Comparison of ENCODE assay signal across 10 cellular contexts in the genomic region with DNA sequence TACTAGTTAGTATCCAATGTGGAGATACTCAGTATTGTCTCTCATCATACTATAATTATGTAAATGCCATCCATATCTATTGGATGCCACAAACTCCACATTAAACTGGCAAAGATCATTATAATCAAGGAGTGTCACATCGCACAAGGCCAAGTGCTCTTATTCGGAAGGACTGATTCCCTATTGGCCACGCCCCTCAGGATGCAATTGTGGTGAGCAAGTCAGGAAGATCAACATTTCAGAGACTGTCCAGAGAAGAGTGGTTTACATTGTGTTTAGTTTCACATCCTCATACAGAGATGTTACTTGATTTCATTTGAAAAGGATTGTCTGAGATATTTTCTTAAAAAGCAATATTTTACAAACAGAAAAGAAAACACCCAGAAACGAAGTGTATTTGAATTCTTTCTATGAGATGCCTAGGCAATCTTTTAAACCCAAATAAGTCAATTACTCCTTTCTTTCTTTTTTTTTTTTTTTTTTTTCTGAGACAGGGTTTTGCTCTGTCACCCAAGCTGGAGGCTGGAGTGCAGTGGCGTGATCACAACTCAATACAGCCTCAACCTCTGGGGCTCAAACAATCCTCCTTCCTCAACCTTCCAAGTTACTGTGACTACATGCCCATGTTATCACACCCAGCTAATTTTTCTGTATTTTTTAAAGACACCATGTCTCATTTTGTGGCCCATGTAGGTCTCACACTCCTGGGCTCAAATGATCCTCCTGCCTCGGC.
DNase-seq lines count a peak whose midpoint lies in the region; ATAC-seq and TF ChIP-seq lines count a peak whose summit lies in the region.
"Had no signal": no experiment of that assay in that cellular context is flagged by ENCODE, and none has a peak within 500 bp of the region (broad histone marks: within the 10 kb centered on the region; RNA-seq: fewer than 3 reads in every experiment).

No MANE protein-coding gene starts in this region.

- H3K9me3 ChIP-seq in heart right ventricle: no peaks in the 10 kb centered on the region

- intact Hi-C loops in heart right ventricle (cut with DNase I): loop anchor here in 1 of 10 donors (5.0 kb wide), 1 partner anchor 32 kb away; no protein-coding TSS in a partner anchor

- DNase-seq in GM12864 (ENCODE audit: low read depth): peak; percentile 7
- DNase-seq in NCI-H2029 (lab: John Stamatoyannopoulos, UW): peak; percentile 16
- DNase-seq in heart right ventricle: peak in 1 of 2 donors; percentile 27
- DNase-seq in DMS79 treated with DMSO at 0.1 percent for 48 hours (lab: John Stamatoyannopoulos, UW): no peak
- no peak for DNase-seq in activated gamma-delta T cell treated with Interleukin-2 at 50 U/mL for 16 hours
- DNase-seq in NCI-H187 (lab: John Stamatoyannopoulos, UW): no peak
- DNase-seq in D341Med (ENCODE audit: low spot score): no peak
- DNase-seq: activated T-cell treated with anti-CD3 and anti-CD28 coated beads, Interleukin-2, amount 50 U/mL, for 1 hour; NCI-H2107 had no signal

- ATAC-seq in GM21825 (IDR thresholded peaks at IDR 0.05; ENCODE audit: unreplicated experiment) (peak; percentile 96), heart right ventricle (peak in 5 of 8 donors; percentile 39 to 58 (median 47))

- H3K27me3 ChIP-seq in heart right ventricle: no peaks in the 10 kb centered on the region

- H3K4me3 ChIP-seq in GM12864 (ENCODE audit: low read depth, low read length): no peak overlapping the region
- no peak overlapping the region for H3K4me3 ChIP-seq in heart right ventricle

- H3K36me3 ChIP-seq in heart right ventricle: no peaks in the 10 kb centered on the region

- WGBS in heart right ventricle, 2 donors: 79% methylated on average over 6 of the region's 6 CpGs

- TF ChIP-seq CTCF in GM12864 (IDR thresholded peaks at IDR 0.05; ENCODE audit: low read depth, low read length, missing control alignments) (no peak), heart right ventricle (IDR thresholded peaks at IDR 0.05) (no peak)

- peaks cover 0 to 22% (median 10%) of the 10 kb centered on the region in 9 donors for H3K4me1 ChIP-seq in heart right ventricle

- no peak overlapping the region for H3K27ac ChIP-seq in heart right ventricle

Comparison
In these comparisons a context has a peak if more than half of its experiments do, and no peak if none do; other contexts are left out.
1. DNase-seq: peak in GM12864 (single experiment) and NCI-H2029 (single experiment); none in DMS79 treated with DMSO at 0.1 percent for 48 hours (single experiment), activated gamma-delta T cell treated with Interleukin-2 at 50 U/mL for 16 hours (single experiment), NCI-H187 (0 of 2) and D341Med (single experiment).